1 cellular context compared by ENCODE assay signal in the genomic region with DNA sequence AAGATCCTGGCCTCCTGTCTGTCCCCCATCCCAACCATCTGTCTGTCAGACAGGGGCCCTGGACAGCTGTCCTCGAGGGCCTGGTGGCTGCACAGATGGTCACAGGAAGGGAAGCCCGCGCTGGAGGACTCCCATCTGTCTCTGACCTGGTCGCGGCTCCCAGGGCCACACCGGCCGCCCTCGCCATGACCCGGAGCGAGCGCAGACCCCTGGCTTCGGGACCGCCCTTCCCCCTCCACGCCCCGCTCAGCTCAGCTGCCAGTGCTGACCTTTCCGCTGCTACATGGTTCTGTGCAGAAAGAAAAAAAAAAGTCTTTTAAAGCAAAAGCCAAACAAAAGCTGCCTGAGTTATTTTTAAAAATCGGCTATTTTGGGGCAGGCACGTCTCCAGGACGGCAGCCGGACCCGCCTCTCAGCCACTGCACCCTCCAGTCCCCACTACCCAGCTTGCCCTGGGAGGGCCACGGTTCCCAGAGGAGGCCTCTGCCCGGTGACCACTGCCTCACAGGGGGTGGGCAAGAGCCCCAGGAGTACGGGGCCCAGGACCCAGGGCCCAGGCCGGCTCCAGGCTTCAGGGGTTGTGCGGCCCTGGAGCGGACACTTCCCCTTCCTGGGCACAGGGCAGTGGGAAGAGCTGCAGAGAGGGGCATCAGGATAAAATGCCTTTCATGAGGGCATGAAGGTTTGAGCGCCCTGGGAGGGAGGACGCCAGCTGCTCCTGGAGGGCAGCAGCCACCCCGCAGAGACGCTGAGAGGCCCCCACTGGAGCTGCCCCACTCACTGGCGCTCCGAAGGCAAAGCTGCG.
TF ChIP-seq lines count a peak whose summit lies in the region.

No MANE protein-coding gene starts in this region.

TF ChIP-seq in HepG2, 621 proteins besides CTCF, POLR2A, EP300 and RAD21 (continued from another document and continues in another):
- TF ChIP-seq, protein P1, sequence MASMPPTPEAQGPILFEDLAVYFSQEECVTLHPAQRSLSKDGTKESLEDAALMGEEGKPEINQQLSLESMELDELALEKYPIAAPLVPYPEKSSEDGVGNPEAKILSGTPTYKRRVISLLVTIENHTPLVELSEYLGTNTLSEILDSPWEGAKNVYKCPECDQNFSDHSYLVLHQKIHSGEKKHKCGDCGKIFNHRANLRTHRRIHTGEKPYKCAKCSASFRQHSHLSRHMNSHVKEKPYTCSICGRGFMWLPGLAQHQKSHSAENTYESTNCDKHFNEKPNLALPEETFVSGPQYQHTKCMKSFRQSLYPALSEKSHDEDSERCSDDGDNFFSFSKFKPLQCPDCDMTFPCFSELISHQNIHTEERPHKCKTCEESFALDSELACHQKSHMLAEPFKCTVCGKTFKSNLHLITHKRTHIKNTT (CRISPR knock-in tag; IDR thresholded peaks at IDR 0.05), result no peak
- TF ChIP-seq HDAC1 (CRISPR knock-in tag; IDR thresholded peaks at IDR 0.05) (no peak), ZNF598 (CRISPR knock-in tag; IDR thresholded peaks at IDR 0.05; ENCODE audit: borderline replicate concordance) (no peak), NKX3-1 (CRISPR knock-in tag; IDR thresholded peaks at IDR 0.05) (no peak), EED (CRISPR knock-in tag; IDR thresholded peaks at IDR 0.05) (no peak), YEATS4 (CRISPR knock-in tag; IDR thresholded peaks at IDR 0.05; ENCODE audit: borderline replicate concordance) (no peak), TAF15 (IDR thresholded peaks at IDR 0.05; ENCODE audit: low read depth, low read length, poor library complexity, severe bottlenecking) (peak; percentile 57), ISX (CRISPR knock-in tag; conservative IDR thresholded peaks at IDR 0.05) (no peak), AGO2 (optimal IDR thresholded peaks at IDR 0.05; ENCODE audit: low read depth, low read length) (peak; percentile 29), SIX1 (CRISPR knock-in tag; IDR thresholded peaks at IDR 0.05; ENCODE audit: borderline replicate concordance) (no peak), ZNF891 (CRISPR knock-in tag; IDR thresholded peaks at IDR 0.05) (0 out of 2 replicates have a peak, but pooled peaks have one; percentile 30), ATF7 (IDR thresholded peaks at IDR 0.05) (no peak), ATF7 (CRISPR knock-in tag; IDR thresholded peaks at IDR 0.05) (no peak), ZNF101 (CRISPR knock-in tag; IDR thresholded peaks at IDR 0.05; ENCODE audit: borderline replicate concordance, low read depth) (no peak), NFE2 (CRISPR knock-in tag; IDR thresholded peaks at IDR 0.05) (no peak), XRCC5 (optimal IDR thresholded peaks at IDR 0.05; ENCODE audit: low read length) (no peak), ZNF616 (CRISPR knock-in tag; IDR thresholded peaks at IDR 0.05; ENCODE audit: low read depth) (no peak), PCBP1 (IDR thresholded peaks at IDR 0.05; ENCODE audit: borderline replicate concordance, low read depth, low read length) (no peak), KIAA2018 (CRISPR knock-in tag; IDR thresholded peaks at IDR 0.05; ENCODE audit: borderline replicate concordance) (no peak), ZBTB2 (CRISPR knock-in tag; IDR thresholded peaks at IDR 0.05; ENCODE audit: low read depth) (no peak), MTA1 (CRISPR knock-in tag; IDR thresholded peaks at IDR 0.05; ENCODE audit: borderline replicate concordance) (no peak), PRPF4 (IDR thresholded peaks at IDR 0.05; ENCODE audit: low read depth, low read length, poor library complexity, severe bottlenecking) (peak; percentile 19), SIN3A (IDR thresholded peaks at IDR 0.05; ENCODE audit: borderline replicate concordance, low read depth, low read length) (no peak), BRD4 (CRISPR knock-in tag; IDR thresholded peaks at IDR 0.05) (no peak), PRDM4 (CRISPR knock-in tag; IDR thresholded peaks at IDR 0.05; ENCODE audit: borderline replicate concordance) (no peak), HOXA3 (CRISPR knock-in tag; IDR thresholded peaks at IDR 0.05) (0 out of 2 replicates have a peak, but pooled peaks have one; percentile 5), ZNF282 (IDR thresholded peaks at IDR 0.05; ENCODE audit: partially characterized antibody) (no peak), CBX2 (IDR thresholded peaks at IDR 0.05; ENCODE audit: low read depth, low read length) (no peak), CBX2 (CRISPR knock-in tag; IDR thresholded peaks at IDR 0.05; ENCODE audit: low read depth) (no peak), NR1H2 (CRISPR knock-in tag; IDR thresholded peaks at IDR 0.05; ENCODE audit: borderline replicate concordance, low read depth) (no peak)
- TF ChIP-seq, protein P2, sequence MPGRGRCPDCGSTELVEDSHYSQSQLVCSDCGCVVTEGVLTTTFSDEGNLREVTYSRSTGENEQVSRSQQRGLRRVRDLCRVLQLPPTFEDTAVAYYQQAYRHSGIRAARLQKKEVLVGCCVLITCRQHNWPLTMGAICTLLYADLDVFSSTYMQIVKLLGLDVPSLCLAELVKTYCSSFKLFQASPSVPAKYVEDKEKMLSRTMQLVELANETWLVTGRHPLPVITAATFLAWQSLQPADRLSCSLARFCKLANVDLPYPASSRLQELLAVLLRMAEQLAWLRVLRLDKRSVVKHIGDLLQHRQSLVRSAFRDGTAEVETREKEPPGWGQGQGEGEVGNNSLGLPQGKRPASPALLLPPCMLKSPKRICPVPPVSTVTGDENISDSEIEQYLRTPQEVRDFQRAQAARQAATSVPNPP (CRISPR knock-in tag; IDR thresholded peaks at IDR 0.05), result no peak
- TF ChIP-seq, protein P3, sequence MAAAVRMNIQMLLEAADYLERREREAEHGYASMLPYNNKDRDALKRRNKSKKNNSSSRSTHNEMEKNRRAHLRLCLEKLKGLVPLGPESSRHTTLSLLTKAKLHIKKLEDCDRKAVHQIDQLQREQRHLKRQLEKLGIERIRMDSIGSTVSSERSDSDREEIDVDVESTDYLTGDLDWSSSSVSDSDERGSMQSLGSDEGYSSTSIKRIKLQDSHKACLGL (CRISPR knock-in tag; IDR thresholded peaks at IDR 0.05), result 0 out of 2 replicates have a peak, but pooled peaks have one; percentile 9
- TF ChIP-seq, protein P4, sequence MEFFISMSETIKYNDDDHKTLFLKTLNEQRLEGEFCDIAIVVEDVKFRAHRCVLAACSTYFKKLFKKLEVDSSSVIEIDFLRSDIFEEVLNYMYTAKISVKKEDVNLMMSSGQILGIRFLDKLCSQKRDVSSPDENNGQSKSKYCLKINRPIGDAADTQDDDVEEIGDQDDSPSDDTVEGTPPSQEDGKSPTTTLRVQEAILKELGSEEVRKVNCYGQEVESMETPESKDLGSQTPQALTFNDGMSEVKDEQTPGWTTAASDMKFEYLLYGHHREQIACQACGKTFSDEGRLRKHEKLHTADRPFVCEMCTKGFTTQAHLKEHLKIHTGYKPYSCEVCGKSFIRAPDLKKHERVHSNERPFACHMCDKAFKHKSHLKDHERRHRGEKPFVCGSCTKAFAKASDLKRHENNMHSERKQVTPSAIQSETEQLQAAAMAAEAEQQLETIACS (CRISPR knock-in tag; IDR thresholded peaks at IDR 0.05), result no peak
- TF ChIP-seq, protein P5, sequence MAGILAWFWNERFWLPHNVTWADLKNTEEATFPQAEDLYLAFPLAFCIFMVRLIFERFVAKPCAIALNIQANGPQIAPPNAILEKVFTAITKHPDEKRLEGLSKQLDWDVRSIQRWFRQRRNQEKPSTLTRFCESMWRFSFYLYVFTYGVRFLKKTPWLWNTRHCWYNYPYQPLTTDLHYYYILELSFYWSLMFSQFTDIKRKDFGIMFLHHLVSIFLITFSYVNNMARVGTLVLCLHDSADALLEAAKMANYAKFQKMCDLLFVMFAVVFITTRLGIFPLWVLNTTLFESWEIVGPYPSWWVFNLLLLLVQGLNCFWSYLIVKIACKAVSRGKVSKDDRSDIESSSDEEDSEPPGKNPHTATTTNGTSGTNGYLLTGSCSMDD (CRISPR knock-in tag; IDR thresholded peaks at IDR 0.05), result no peak
- TF ChIP-seq, protein P6, sequence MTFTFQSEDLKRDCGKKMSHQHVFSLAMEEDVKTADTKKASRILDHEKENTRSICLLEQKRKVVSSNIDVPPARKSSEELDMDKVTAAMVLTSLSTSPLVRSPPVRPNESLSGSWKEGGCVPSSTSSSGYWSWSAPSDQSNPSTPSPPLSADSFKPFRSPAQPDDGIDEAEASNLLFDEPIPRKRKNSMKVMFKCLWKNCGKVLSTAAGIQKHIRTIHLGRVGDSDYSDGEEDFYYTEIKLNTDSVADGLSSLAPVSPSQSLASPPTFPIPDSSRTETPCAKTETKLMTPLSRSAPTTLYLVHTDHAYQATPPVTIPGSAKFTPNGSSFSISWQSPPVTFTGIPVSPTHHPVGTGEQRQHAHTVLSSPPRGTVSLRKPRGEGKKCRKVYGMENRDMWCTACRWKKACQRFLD (CRISPR knock-in tag; IDR thresholded peaks at IDR 0.05; ENCODE audit: borderline replicate concordance), result no peak
- TF ChIP-seq, protein P7, sequence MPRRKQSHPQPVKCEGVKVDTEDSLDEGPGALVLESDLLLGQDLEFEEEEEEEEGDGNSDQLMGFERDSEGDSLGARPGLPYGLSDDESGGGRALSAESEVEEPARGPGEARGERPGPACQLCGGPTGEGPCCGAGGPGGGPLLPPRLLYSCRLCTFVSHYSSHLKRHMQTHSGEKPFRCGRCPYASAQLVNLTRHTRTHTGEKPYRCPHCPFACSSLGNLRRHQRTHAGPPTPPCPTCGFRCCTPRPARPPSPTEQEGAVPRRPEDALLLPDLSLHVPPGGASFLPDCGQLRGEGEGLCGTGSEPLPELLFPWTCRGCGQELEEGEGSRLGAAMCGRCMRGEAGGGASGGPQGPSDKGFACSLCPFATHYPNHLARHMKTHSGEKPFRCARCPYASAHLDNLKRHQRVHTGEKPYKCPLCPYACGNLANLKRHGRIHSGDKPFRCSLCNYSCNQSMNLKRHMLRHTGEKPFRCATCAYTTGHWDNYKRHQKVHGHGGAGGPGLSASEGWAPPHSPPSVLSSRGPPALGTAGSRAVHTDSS (CRISPR knock-in tag; conservative IDR thresholded peaks at IDR 0.05), result no peak
